2 cellular contexts compared by ENCODE assay signal in genomic region chr12:132303853-132304373, GRCh38. TPM values are rescaled to one million over a fixed set of nuclear protein-coding genes. Genes with fewer than 3 reads are reported as not detected.
"Had no signal": no experiment of that assay in that cellular context is flagged by ENCODE, and none has a peak within 500 bp of the region (broad histone marks: within the 10 kb centered on the region; RNA-seq: fewer than 3 reads in every experiment).

No MANE protein-coding gene starts in this region.

RNA-seq across cellular contexts. Expression of gene GALNT9, which starts 25.5 kb away (rescaled TPM):
- total RNA-seq: subcutaneous adipose tissue, suprapubic skin had no signal
